Comparison of ENCODE assay signal across 1 cellular context in genomic region chr5:176614805-176615478, GRCh38.
TF ChIP-seq lines count a peak whose summit lies in the region.

No MANE protein-coding gene starts in this region.

TF ChIP-seq in SK-N-SH, 30 proteins besides CTCF, POLR2A, EP300 and RAD21 (continued from another document):
- TF ChIP-seq REST (IDR thresholded peaks at IDR 0.05; ENCODE audit: low read depth, low read length) (peak; percentile 49; the same call in 1 of the 2 replicates), ELF1 (IDR thresholded peaks at IDR 0.05) (no peak), USF2 (IDR thresholded peaks at IDR 0.05; ENCODE audit: borderline replicate concordance, low read depth, low read length) (no peak), FOSL2 (IDR thresholded peaks at IDR 0.05; ENCODE audit: borderline replicate concordance, low read depth) (peak; percentile 98), ZBTB33 (IDR thresholded peaks at IDR 0.05; ENCODE audit: borderline replicate concordance, low read depth) (no peak), NRF1 (IDR thresholded peaks at IDR 0.05; ENCODE audit: low read depth, low read length) (no peak), FOXJ3 (CRISPR knock-in tag; IDR thresholded peaks at IDR 0.05) (no peak), RFX5 (IDR thresholded peaks at IDR 0.05; ENCODE audit: low read length) (no peak), FOXM1 (IDR thresholded peaks at IDR 0.05; ENCODE audit: low read depth) (no peak), POLR2AphosphoS5 (IDR thresholded peaks at IDR 0.05; ENCODE audit: low read depth, low read length) (peak; percentile 34; the same call in 1 of the 2 replicates), TEAD4 (IDR thresholded peaks at IDR 0.05; ENCODE audit: borderline replicate concordance, insufficient read depth) (no peak), SIN3A (IDR thresholded peaks at IDR 0.05; ENCODE audit: borderline replicate concordance, low read depth, low read length) (no peak), SMC3 (IDR thresholded peaks at IDR 0.05; ENCODE audit: low read depth, low read length) (no peak), EZH2phosphoT487 (IDR thresholded peaks at IDR 0.05; ENCODE audit: borderline replicate concordance, low read depth) (no peak), RXRA (IDR thresholded peaks at IDR 0.05; ENCODE audit: borderline replicate concordance, low read depth) (no peak), RCOR1 (IDR thresholded peaks at IDR 0.05; ENCODE audit: low read length) (no peak), GATA2 (CRISPR knock-in tag; IDR thresholded peaks at IDR 0.05) (no peak)
TF ChIP-seq in SK-N-SH: peak in this region for 8.
